ENCODE assay signal across 24 cellular contexts in the genomic region with DNA sequence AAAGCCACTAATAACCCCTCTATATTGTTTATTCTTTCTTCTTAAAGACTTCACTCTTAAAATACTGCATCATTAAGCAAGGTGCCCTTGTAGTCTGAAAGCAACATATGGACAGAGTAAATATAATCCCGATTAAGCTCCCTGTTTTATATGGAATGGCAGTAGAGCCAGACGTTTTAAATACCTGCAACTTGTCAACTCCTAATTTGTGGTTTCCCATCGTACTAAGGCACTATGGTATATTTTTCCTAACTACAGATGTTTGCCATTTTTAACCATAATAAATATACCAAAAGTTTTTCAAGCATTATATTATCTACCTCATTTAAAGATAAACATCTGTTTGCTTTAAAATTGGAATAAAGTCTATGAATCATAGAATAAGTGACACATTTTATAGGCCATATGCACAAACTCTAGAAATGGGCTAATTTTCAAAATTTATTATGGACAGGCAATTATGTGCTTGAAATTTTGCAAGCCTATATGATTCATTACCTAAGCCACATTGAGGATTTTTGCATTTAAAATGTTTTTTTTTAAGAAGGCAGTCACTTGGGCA.
"Had no signal": no experiment of that assay in that cellular context is flagged by ENCODE, and none has a peak within 500 bp of the region (broad histone marks: within the 10 kb centered on the region; RNA-seq: fewer than 3 reads in every experiment).

No MANE protein-coding gene starts in this region.

- DNase-seq: activated CD4-positive, alpha-beta memory T cell treated with anti-CD3 and anti-CD28 coated beads, Interleukin-2, amount 10 ng/mL, durations not matched to agents 7 days and 5 days; activated CD4-positive, alpha-beta T cell treated with anti-CD3 and anti-CD28 coated beads, Interleukin-2, amount 10 ng/mL, durations not matched to agents 7 days and 5 days; activated CD4-positive, CD25-positive, alpha-beta regulatory T cell treated with anti-CD3 and anti-CD28 coated beads, Interleukin-2, amount 50 U/mL, for 72 hours; activated CD8-positive, alpha-beta memory T cell treated with anti-CD3 and anti-CD28 coated beads, Interleukin-2, amount 50 U/mL, for 48 hours; activated gamma-delta T cell; activated naive CD4-positive, alpha-beta T cell treated with anti-CD3 and anti-CD28 coated beads, Interleukin-2, amount 50 U/mL, for 16 hours; activated T-cell treated with anti-CD3 and anti-CD28 coated beads, Interleukin-2, amount 50 U/mL, for 24 hours; amniotic stem cell; caudate nucleus; effector CD4-positive, alpha-beta T cell; gastrocnemius medialis; glutamatergic neuron; left lung; lower lobe of right lung; mesenchymal stem cell; natural killer cell; occipital lobe; stimulated activated CD4-positive, alpha-beta T cell treated with anti-CD3 and anti-CD28 coated beads, Interleukin-1b, Interleukin-23, amount 100 ng/mL, for 48 hours; stimulated activated naive CD4-positive, alpha-beta T cell treated with Interleukin-2 at 50 U/mL for 16 hours had no signal

- H3K4me1 Mint-ChIP-seq: activated CD4-positive, alpha-beta memory T cell treated with anti-CD3 and anti-CD28 coated beads, Interleukin-2, amount 10 ng/mL, durations not matched to agents 7 days and 5 days; activated CD4-positive, alpha-beta T cell treated with anti-CD3 and anti-CD28 coated beads, Interleukin-2, amount 10 ng/mL, durations not matched to agents 7 days and 5 days; natural killer cell; neural progenitor cell had no signal

- H3K27ac Mint-ChIP-seq: activated CD4-positive, alpha-beta memory T cell treated with anti-CD3 and anti-CD28 coated beads, Interleukin-2, amount 10 ng/mL, durations not matched to agents 7 days and 5 days; activated CD4-positive, alpha-beta T cell treated with anti-CD3 and anti-CD28 coated beads, Interleukin-2, amount 10 ng/mL, durations not matched to agents 7 days and 5 days; activated T-cell treated with anti-CD3 and anti-CD28 coated beads, Interleukin-2, amount 50 U/mL, for 24 hours; dendritic cell treated with granulocyte-macrophage colony-stimulating factor and Interleukin-4, amounts not matched to agents 40 ng/mL and 50 ng/mL, for 4 days; natural killer cell; neural progenitor cell had no signal

- H3K36me3 Mint-ChIP-seq: natural killer cell, neural progenitor cell had no signal

- H3K9me3 Mint-ChIP-seq: activated CD4-positive, alpha-beta memory T cell treated with anti-CD3 and anti-CD28 coated beads, Interleukin-2, amount 10 ng/mL, durations not matched to agents 7 days and 5 days; activated CD4-positive, alpha-beta T cell treated with anti-CD3 and anti-CD28 coated beads, Interleukin-2, amount 10 ng/mL, durations not matched to agents 7 days and 5 days; activated T-cell treated with anti-CD3 and anti-CD28 coated beads, Interleukin-2, amount 50 U/mL, for 24 hours; dendritic cell treated with granulocyte-macrophage colony-stimulating factor and Interleukin-4, amounts not matched to agents 40 ng/mL and 50 ng/mL, for 4 days had no signal

- H3K4me3 Mint-ChIP-seq: activated CD4-positive, alpha-beta memory T cell treated with anti-CD3 and anti-CD28 coated beads, Interleukin-2, amount 10 ng/mL, durations not matched to agents 7 days and 5 days; activated CD4-positive, alpha-beta T cell treated with anti-CD3 and anti-CD28 coated beads, Interleukin-2, amount 10 ng/mL, durations not matched to agents 7 days and 5 days; activated T-cell treated with anti-CD3 and anti-CD28 coated beads, Interleukin-2, amount 50 U/mL, for 24 hours; dendritic cell treated with granulocyte-macrophage colony-stimulating factor and Interleukin-4, amounts not matched to agents 40 ng/mL and 50 ng/mL, for 4 days; natural killer cell; neural progenitor cell had no signal

- H3K27me3 Mint-ChIP-seq: activated CD4-positive, alpha-beta memory T cell treated with anti-CD3 and anti-CD28 coated beads, Interleukin-2, amount 10 ng/mL, durations not matched to agents 7 days and 5 days; activated CD4-positive, alpha-beta T cell treated with anti-CD3 and anti-CD28 coated beads, Interleukin-2, amount 10 ng/mL, durations not matched to agents 7 days and 5 days; dendritic cell treated with granulocyte-macrophage colony-stimulating factor and Interleukin-4, amounts not matched to agents 40 ng/mL and 50 ng/mL, for 4 days had no signal

- H3K4me3 ChIP-seq: gastrocnemius medialis, left lung, lower lobe of right lung, neural progenitor cell, right atrium auricular region, smooth muscle cell, tibial nerve had no signal

- ATAC-seq: gastrocnemius medialis, left lung, lower lobe of right lung, natural killer cell had no signal
